Comparison of ENCODE assay signal across 9 cellular contexts in the genomic region with DNA sequence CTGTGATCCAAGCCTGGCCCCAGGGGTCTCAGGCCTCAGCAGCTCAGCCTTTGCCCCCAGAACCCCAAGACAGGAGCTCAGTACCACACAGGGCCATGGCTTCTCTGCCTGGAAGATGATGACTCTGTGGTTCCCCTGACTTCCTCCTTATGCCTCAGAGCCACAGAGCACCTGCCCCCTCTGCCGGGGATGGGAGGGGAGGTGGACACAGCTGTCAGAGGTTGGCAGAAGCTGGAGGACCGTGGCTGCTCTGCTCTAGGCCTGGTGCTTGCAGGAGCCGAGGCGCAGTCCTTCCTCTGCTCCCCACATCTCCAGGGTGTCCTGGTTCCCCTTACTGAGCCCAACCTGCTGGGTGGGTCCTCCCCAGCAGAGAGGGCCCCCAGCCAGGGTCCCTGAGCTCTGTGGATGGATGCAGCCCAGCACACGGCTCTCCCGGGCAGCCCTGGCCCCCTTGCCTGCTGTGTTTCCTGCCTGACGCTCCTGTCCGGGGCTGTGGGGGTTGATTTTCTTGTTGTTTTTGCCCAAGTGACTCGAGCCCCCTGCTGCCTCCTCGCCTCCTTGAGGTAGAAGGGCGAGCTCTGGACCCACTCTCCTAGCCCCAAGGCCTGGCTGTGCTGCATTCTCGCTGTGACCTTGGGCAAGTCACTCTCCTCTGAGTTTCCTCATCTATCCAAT. TPM values are rescaled to one million over a fixed set of nuclear protein-coding genes. Genes with fewer than 3 reads are reported as not detected.
DNase-seq lines count a peak whose midpoint lies in the region; ATAC-seq and TF ChIP-seq lines count a peak whose summit lies in the region.
"Had no signal": no experiment of that assay in that cellular context is flagged by ENCODE, and none has a peak within 500 bp of the region (broad histone marks: within the 10 kb centered on the region; RNA-seq: fewer than 3 reads in every experiment).

No MANE protein-coding gene starts in this region.

- H3F3A ChIP-seq in PC-9 (ENCODE audit: insufficient read depth, low read depth) = no peaks in the 10 kb centered on the region

- no peak overlapping the region for H3K27ac Mint-ChIP-seq in chondrocyte (ENCODE audit: unreplicated experiment)

- H3K27me3 Mint-ChIP-seq in chondrocyte (ENCODE audit: low read depth) = no peaks in the 10 kb centered on the region

- POLR2A ChIA-PET in PC-9 (lab: Charles Lee; ENCODE audit: unreplicated experiment) = interaction anchor here (0.7 kb wide), 1 partner anchor 113 kb away, joined by 3 read pairs; no protein-coding TSS in a partner anchor

- no peaks in the 10 kb centered on the region for H3K36me3 ChIP-seq in PC-9 (ENCODE audit: low read depth)
- H3K36me3 ChIP-seq: HAP-1 had no signal

- CTCF ChIA-PET in PC-9 (lab: Charles Lee) = interaction anchor here (0.6 to 1.0 kb wide), 3 partner anchors 64 to 799 kb away, joined by 3 to 4 read pairs (median 3); no protein-coding TSS in a partner anchor

- H2AFZ ChIP-seq in PC-9 = no peak overlapping the region

- no peaks in the 10 kb centered on the region for H3K27me3 ChIP-seq in PC-9 (ENCODE audit: insufficient read depth, low read depth)

- no TSS peak for BruUV-seq in PC-9 (replicated peaks; lab: Mats Ljungman, UMichigan)

- no peaks in the 10 kb centered on the region for H3K9me3 Mint-ChIP-seq in chondrocyte (ENCODE audit: low read depth)

- DNase-seq in EL = peak; percentile 26
- DNase-seq in HT-29 (ENCODE audit: low spot score) = peak; percentile 34
- peak; percentile 51 to 53 for DNase-seq in PC-9
- peak; percentile 78 for DNase-seq in chondrocyte (ENCODE audit: low spot score)
- DNase-seq in smooth muscle cell of the brain vasculature (ENCODE audit: low read depth, low spot score) = peak; percentile 13

- intact Hi-C loops in PC-9 (cut with micrococcal nuclease; ENCODE audit: unreplicated experiment) = no loop called here

- H3K9me2 ChIP-seq in PC-9 (ENCODE audit: insufficient read depth) = no peaks in the 10 kb centered on the region

- no peak overlapping the region for H3K4me3 ChIP-seq in PC-9
- H3K4me3 ChIP-seq: HAP-1 had no signal

- H3K4me1 Mint-ChIP-seq in chondrocyte (ENCODE audit: low read depth) = peaks cover 13% of the 10 kb centered on the region

- no peak overlapping the region for H3K27ac ChIP-seq in PC-9

- no peaks in the 10 kb centered on the region for H3K79me2 ChIP-seq in PC-9 (ENCODE audit: low read depth)

- H3K36me3 Mint-ChIP-seq in chondrocyte (ENCODE audit: low read depth) = peaks cover 6% of the 10 kb centered on the region

- TF ChIP-seq CTCF in PC-9 (conservative IDR thresholded peaks at IDR 0.05) (peak; percentile 56), chondrocyte (IDR thresholded peaks at IDR 0.05) (no peak)

- no peak for ATAC-seq in GM19395 (IDR thresholded peaks at IDR 0.05; ENCODE audit: unreplicated experiment)
- no peak for ATAC-seq in GM18868 (IDR thresholded peaks at IDR 0.05; ENCODE audit: unreplicated experiment)
- ATAC-seq in HG02642 (IDR thresholded peaks at IDR 0.05; ENCODE audit: poor library complexity, unreplicated experiment) = no peak

- no peaks in the 10 kb centered on the region for H3K4me1 ChIP-seq in PC-9 (replicated peaks; ENCODE audit: insufficient read depth)
- H3K4me1 ChIP-seq: HAP-1 had no signal

- H4K20me1 ChIP-seq in PC-9 (ENCODE audit: insufficient read depth) = no peaks in the 10 kb centered on the region

- H3K4me3 Mint-ChIP-seq in chondrocyte (ENCODE audit: unreplicated experiment) = no peak overlapping the region

- H3K4me2 ChIP-seq in PC-9 = no peak overlapping the region

- no peaks in the 10 kb centered on the region for H3K9me3 ChIP-seq in PC-9 (ENCODE audit: insufficient read depth, low read depth)
- H3K9me3 ChIP-seq: HAP-1 had no signal

RNA-seq across cellular contexts. Expression of a gene that starts 36.6 kb away (rescaled TPM):
- total RNA-seq in HT-29 (2014; rRNA removed; shearing (Covaris generic)) = 0.76 TPM in 1 of 2 replicates, not detected in the other
- total RNA-seq in PC-9 (2021) = not detected in 2 replicates
- total RNA-seq in chondrocyte = not detected in 3 replicates

RNA-seq across cellular contexts. Expression of a gene that starts 39.4 kb away (rescaled TPM):
- total RNA-seq in HT-29 (2014; rRNA removed; shearing (Covaris generic)) = 363 and 364 TPM in 2 replicates
- total RNA-seq in PC-9 (2021) (133 and 151 TPM in 2 replicates), chondrocyte (242 to 333 TPM (median 250 TPM) in 3 replicates)

Comparison
In these comparisons a context has a peak if more than half of its experiments do, and no peak if none do; other contexts are left out.
1. DNase-seq: peak in every context shown above with its lines; median percentile 78 in chondrocyte; 52 in PC-9; 34 in HT-29; 26 in EL; 13 in smooth muscle cell of the brain vasculature.